8 cellular contexts compared by ENCODE assay signal in genomic region chr3:195271116-195271858, GRCh38.
DNase-seq lines count a peak whose midpoint lies in the region; ATAC-seq and TF ChIP-seq lines count a peak whose summit lies in the region.

TSS of gene XXYLT1 (minus strand) at chr3:195271159. CDS start at chr3:195271058, 101 bp downstream.

- H3K9me3 ChIP-seq in BLaER1 treated with 17β-estradiol and CSF1 and Interleukin-3, amounts not matched to agents 10 nM and 100 nM (replicated peaks in 1 of 11): no peaks in the 10 kb centered on the region

- DNase-seq in NCI-H510A treated with DMSO at 0.1 percent for 48 hours (lab: John Stamatoyannopoulos, UW) (peak; percentile 81), coronary artery (ENCODE audit: low spot score) (peak; percentile 90), left kidney (ENCODE audit: low read depth, low spot score) (peak; percentile 97)
- peak; percentile 94 for DNase-seq in activated CD4-positive, alpha-beta T cell treated with anti-CD3 and anti-CD28 coated beads for 48 hours
- peak; percentile 87 for DNase-seq in stimulated activated CD4-positive, alpha-beta T cell treated with anti-CD3 and anti-CD28 coated beads, Interleukin-1b, Interleukin-23, amount 100 ng/mL, for 48 hours

- TF ChIP-seq CTCF in coronary artery (IDR thresholded peaks at IDR 0.05): peak; percentile 79

- H3K27me3 ChIP-seq in BLaER1 treated with 17β-estradiol and CSF1 and Interleukin-3, amounts not matched to agents 10 nM and 100 nM: no peaks in the 10 kb centered on the region

- H3K4me1 ChIP-seq in BLaER1 treated with 17β-estradiol and CSF1 and Interleukin-3, amounts not matched to agents 10 nM and 100 nM: peaks cover 29 to 45% (median 34%) of the 10 kb centered on the region in 10 experiments

- ATAC-seq in GM19324 (IDR thresholded peaks at IDR 0.05; ENCODE audit: low FRiP score, unreplicated experiment) (peak; percentile 84), HG03457 (IDR thresholded peaks at IDR 0.05; ENCODE audit: unreplicated experiment) (peak; percentile 68)

- peak within 1 kb of the TSS; percentile 89 to 100 (median 96) for H3K4me2 ChIP-seq in BLaER1 treated with 17β-estradiol and CSF1 and Interleukin-3, amounts not matched to agents 10 nM and 100 nM

- peak within 1 kb of the TSS; percentile 43 to 91 (median 86); a peak in 21 of 22 replicates for H3K27ac ChIP-seq in BLaER1 treated with 17β-estradiol and CSF1 and Interleukin-3, amounts not matched to agents 10 nM and 100 nM
- H3K27ac ChIP-seq in coronary artery: peak within 1 kb of the TSS; percentile 72 to 85

- peaks cover 0 to 40% (median 21%) of the 10 kb centered on the region in 11 experiments; a peak in 20 of 22 replicates for H3K36me3 ChIP-seq in BLaER1 treated with 17β-estradiol and CSF1 and Interleukin-3, amounts not matched to agents 10 nM and 100 nM

- peak within 1 kb of the TSS; percentile 68 to 88 (median 73) for H3K4me3 ChIP-seq in BLaER1 treated with 17β-estradiol and CSF1 and Interleukin-3, amounts not matched to agents 10 nM and 100 nM
- H3K4me3 ChIP-seq in coronary artery: peak within 1 kb of the TSS; percentile 89

- H3K9ac ChIP-seq in BLaER1 treated with 17β-estradiol and CSF1 and Interleukin-3, amounts not matched to agents 10 nM and 100 nM: peak within 1 kb of the TSS; percentile 78 to 92 (median 88)

- peaks cover 0 to 42% (median 22%) of the 10 kb centered on the region in 11 experiments; a peak in 17 of 22 replicates for H4K20me1 ChIP-seq in BLaER1 treated with 17β-estradiol and CSF1 and Interleukin-3, amounts not matched to agents 10 nM and 100 nM

Comparison
In these comparisons a context has a peak if more than half of its experiments do, and no peak if none do; other contexts are left out.
1. Peak in every context shown above with its lines: DNase-seq, ATAC-seq, H3K4me3 ChIP-seq and H3K27ac ChIP-seq.